8 cellular contexts compared by ENCODE assay signal in genomic region chr1:167936930-167937708, GRCh38. TPM values are rescaled to one million over a fixed set of nuclear protein-coding genes. Genes with fewer than 3 reads are reported as not detected.
A peak's percentile ranks its signal among the peaks of the same experiment; 100 is the strongest.
DNase-seq lines count a peak whose midpoint lies in the region; ATAC-seq and TF ChIP-seq lines count a peak whose summit lies in the region.

MPC2 (minus strand) TSS chr1:167937072; CDS start chr1:167935841, 1,231 bp downstream.

- DNase-seq in GM12864 (ENCODE audit: low read depth), result peak; percentile 12
- peak; percentile 69 for DNase-seq in NCI-H2107 (lab: John Stamatoyannopoulos, UW)
- DNase-seq in UCSD-AML1 (lab: John Stamatoyannopoulos, UW; ENCODE audit: unreplicated experiment), result peak; percentile 71
- peak; percentile 58 to 65 for DNase-seq in breast epithelium (ENCODE audit: low spot score in 2 of 2)
- peak; percentile 73 for DNase-seq in iPS-NIHi7 (ENCODE audit: extremely low spot score)
- peak; percentile 61 for DNase-seq in smooth muscle cell (lab: John Stamatoyannopoulos, UW; ENCODE audit: unreplicated experiment)

- H3K4me1 ChIP-seq in breast epithelium, result peaks cover 0 to 15% of the 10 kb centered on the region in 2 donors
- H3K4me1 ChIP-seq in smooth muscle cell (ENCODE audit: low read depth), result peaks cover 23% of the 10 kb centered on the region

- H4K20me1 ChIP-seq in smooth muscle cell (ENCODE audit: low read depth), result peaks cover 63% of the 10 kb centered on the region

- TF ChIP-seq CTCF in GM12864 (IDR thresholded peaks at IDR 0.05; ENCODE audit: low read depth, low read length, missing control alignments), result no peak
- TF ChIP-seq CTCF in breast epithelium (IDR thresholded peaks at IDR 0.05), result no peak
- TF ChIP-seq CTCF in smooth muscle cell (IDR thresholded peaks at IDR 0.05; ENCODE audit: borderline replicate concordance, insufficient read depth, poor library complexity, severe bottlenecking), result no peak

- no peak for TF ChIP-seq POLR2A in breast epithelium (IDR thresholded peaks at IDR 0.05)

- peaks cover 5% of the 10 kb centered on the region for H3F3A ChIP-seq in smooth muscle cell (ENCODE audit: low read depth)

- peak within 1 kb of the TSS; percentile 98 for H3K27ac ChIP-seq in breast epithelium
- H3K27ac ChIP-seq in smooth muscle cell (ENCODE audit: low read depth), result peak within 1 kb of the TSS; percentile 97

- H3K79me2 ChIP-seq in smooth muscle cell (ENCODE audit: low read depth), result peaks cover 80% of the 10 kb centered on the region

- H3K27me3 ChIP-seq in breast epithelium, result no peaks in the 10 kb centered on the region
- H3K27me3 ChIP-seq in smooth muscle cell (ENCODE audit: low read depth), result no peaks in the 10 kb centered on the region

- H3K4me3 ChIP-seq in GM12864 (ENCODE audit: low read depth, low read length), result peak within 1 kb of the TSS; percentile 75
- peak within 1 kb of the TSS; percentile 87 to 97 (median 94) for H3K4me3 ChIP-seq in breast epithelium
- H3K4me3 ChIP-seq in smooth muscle cell, result peak within 1 kb of the TSS; percentile 71

- H3K36me3 ChIP-seq in breast epithelium (no peaks in the 10 kb centered on the region), smooth muscle cell (ENCODE audit: low read depth) (no peaks in the 10 kb centered on the region)

- peak; percentile 9 for ATAC-seq in HG02870 (IDR thresholded peaks at IDR 0.05; ENCODE audit: unreplicated experiment)
- no peak for ATAC-seq in HG03378 (IDR thresholded peaks at IDR 0.05; ENCODE audit: unreplicated experiment)

- peak within 1 kb of the TSS; percentile 79 for H2AFZ ChIP-seq in smooth muscle cell (ENCODE audit: low read depth)

- H3K9ac ChIP-seq in smooth muscle cell (ENCODE audit: low read depth), result peak within 1 kb of the TSS; percentile 98

- intact Hi-C loops in breast epithelium (cut with DNase I; ENCODE audit: low total_unique reads), result no loop called here

- under 1% methylated on average over 28 of the region's 51 CpGs for WGBS in smooth muscle cell (ENCODE audit: low lambda C conversion rate)

- peak within 1 kb of the TSS; percentile 88 for H3K4me2 ChIP-seq in smooth muscle cell

- H3K9me3 ChIP-seq in breast epithelium, result no peaks in the 10 kb centered on the region
- no peaks in the 10 kb centered on the region for H3K9me3 ChIP-seq in smooth muscle cell (replicated peaks; ENCODE audit: low read depth)

RNA-seq across cellular contexts. Expression of gene MPC2, which starts in this region (rescaled TPM):
- total RNA-seq in breast epithelium, result 10 to 100 TPM; 28.8 to 37.0 (median 29.8) TPM
- 47.1 and 58.2 TPM in 2 replicates for total RNA-seq in smooth muscle cell
- polyA plus RNA-seq in smooth muscle cell, result 66.5 and 69.9 TPM in 2 replicates

Comparison
In these comparisons a context has a peak if more than half of its experiments do, and no peak if none do; other contexts are left out.
1. DNase-seq: peak in every context shown above with its lines; median percentile 73 in iPS-NIHi7; 71 in UCSD-AML1; 69 in NCI-H2107; 62 in breast epithelium; 61 in smooth muscle cell; 12 in GM12864.